1 cellular context compared by ENCODE assay signal in genomic region chr16:50478021-50478772, GRCh38.
TF ChIP-seq lines count a peak whose summit lies in the region.

No MANE protein-coding gene starts in this region.

TF ChIP-seq in H1, 55 proteins besides CTCF, POLR2A, EP300 and RAD21:
- no peak for TF ChIP-seq MAX (IDR thresholded peaks at IDR 0.05)
- TF ChIP-seq RXRA (IDR thresholded peaks at IDR 0.05; ENCODE audit: insufficient read depth, low read depth, low read length) = no peak
- TF ChIP-seq SIN3A (conservative IDR thresholded peaks at IDR 0.05 in 1 of 2, IDR thresholded peaks at IDR 0.05 in 1 of 2; ENCODE audit: low read depth in 1 of 2, low read length in 2 of 2) = no peak
- TF ChIP-seq POLR2AphosphoS5 (IDR thresholded peaks at IDR 0.05; ENCODE audit: low read depth, low read length) = no peak
- no peak for TF ChIP-seq RNF2 (IDR thresholded peaks at IDR 0.05; ENCODE audit: borderline replicate concordance, low read depth, low read length, missing control alignments, poor library complexity, severe bottlenecking)
- TF ChIP-seq GABPA (IDR thresholded peaks at IDR 0.05; ENCODE audit: borderline replicate concordance, insufficient read depth, low read length) = no peak
- TF ChIP-seq NRF1 (IDR thresholded peaks at IDR 0.05; ENCODE audit: low read depth, low read length) = no peak
- no peak for TF ChIP-seq SRF (IDR thresholded peaks at IDR 0.05; ENCODE audit: low read depth, low read length)
- TF ChIP-seq POU5F1 (IDR thresholded peaks at IDR 0.05; ENCODE audit: low read depth, low read length) = no peak
- TF ChIP-seq BCL11A (IDR thresholded peaks at IDR 0.05; ENCODE audit: low read depth in 2 of 2, low read length in 2 of 2) = no peak
- no peak for TF ChIP-seq TEAD4 (IDR thresholded peaks at IDR 0.05; ENCODE audit: low read depth, low read length)
- TF ChIP-seq ATF2 (IDR thresholded peaks at IDR 0.05; ENCODE audit: low read length) = no peak
- TF ChIP-seq TCF12 (IDR thresholded peaks at IDR 0.05; ENCODE audit: low read depth, low read length) = no peak
- no peak for TF ChIP-seq ZNF274 (IDR thresholded peaks at IDR 0.05; ENCODE audit: borderline replicate concordance, extremely low read depth, low read length)
